In the genomic region with DNA sequence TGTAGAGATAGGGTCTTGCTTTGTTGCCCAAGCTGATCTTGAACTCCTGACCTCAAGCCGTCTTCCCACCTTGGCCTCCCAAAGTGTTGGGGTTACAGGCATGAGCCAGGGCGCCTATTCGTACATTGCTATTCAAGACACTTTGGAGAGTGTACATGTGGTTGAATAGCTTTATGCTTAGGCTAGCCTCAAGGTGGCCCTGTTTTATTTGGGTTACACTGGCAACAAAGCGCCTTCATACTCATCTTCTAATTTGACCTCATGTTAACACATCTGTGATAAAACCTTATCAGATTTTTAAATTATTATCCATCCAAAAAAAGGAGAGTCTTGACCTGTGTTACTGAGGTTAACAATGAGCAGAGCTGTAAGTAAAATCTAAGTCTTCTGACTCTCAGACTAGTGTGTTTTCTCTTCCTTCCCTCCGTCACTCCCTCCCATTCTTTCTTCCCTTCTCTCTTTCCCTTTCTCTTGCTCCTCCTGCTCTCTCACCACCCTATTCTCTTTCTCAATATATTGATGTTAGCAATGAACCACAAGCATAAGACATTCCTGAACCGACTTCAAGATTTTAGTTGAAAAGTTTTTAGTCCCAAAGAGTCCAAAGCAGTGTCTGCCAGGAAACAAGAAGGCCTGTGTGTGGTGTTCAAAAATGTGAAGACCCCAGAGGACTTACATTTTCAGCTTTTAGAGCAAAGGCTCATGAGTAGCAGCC, we compare ENCODE assay signal across 18 cellular contexts.
DNase-seq lines count a peak whose midpoint lies in the region; ATAC-seq and TF ChIP-seq lines count a peak whose summit lies in the region.
"Had no signal": no experiment of that assay in that cellular context is flagged by ENCODE, and none has a peak within 500 bp of the region (broad histone marks: within the 10 kb centered on the region; RNA-seq: fewer than 3 reads in every experiment).

No MANE protein-coding gene starts in this region.

- H3K9me3 Mint-ChIP-seq in MCF 10A (ENCODE audit: unreplicated experiment) (peaks cover 16% of the 10 kb centered on the region), neural progenitor cell (peaks cover 23% of the 10 kb centered on the region)
- H3K9me3 Mint-ChIP-seq in CD8-positive, alpha-beta memory T cell: peaks cover 12 to 26% (median 22%) of the 10 kb centered on the region in 5 donors

- TF ChIP-seq POLR2A in breast epithelium (IDR thresholded peaks at IDR 0.05): no peak

- no peaks in the 10 kb centered on the region for H3K36me3 Mint-ChIP-seq in MCF 10A (ENCODE audit: insufficient read depth, unreplicated experiment)
- peaks cover 2% of the 10 kb centered on the region for H3K36me3 Mint-ChIP-seq in neural progenitor cell
- peaks cover 0 to 14% (median 3%) of the 10 kb centered on the region in 3 donors for H3K36me3 Mint-ChIP-seq in CD8-positive, alpha-beta memory T cell

- DNase-seq in breast epithelium (ENCODE audit: low spot score in 2 of 2) (no peak), MCF 10A (ENCODE audit: unreplicated experiment) (no peak), fibroblast of mammary gland (ENCODE audit: low read depth) (peak; percentile 13), neural progenitor cell (ENCODE audit: low spot score) (no peak), aorta (no peak)
- no peak for DNase-seq in CD8-positive, alpha-beta memory T cell
- DNase-seq: activated naive CD4-positive, alpha-beta T cell; DMS153; mucosa of descending colon; NCI-H1105 treated with DMSO at 0.1 percent for 48 hours; stimulated activated CD4-positive, alpha-beta T cell treated with anti-CD3 and anti-CD28 coated beads, Interleukin-2, amount 100 ng/mL, for 24 hours had no signal

- no TSS peak for BruUV-seq in MCF 10A (replicated peaks; lab: Mats Ljungman, UMichigan)

- H3K4me2 ChIP-seq in neural progenitor cell: no peak overlapping the region
- H3K4me2 ChIP-seq: BLaER1, KMS-11 had no signal

- H3K4me1 Mint-ChIP-seq in MCF 10A (ENCODE audit: insufficient read depth, unreplicated experiment) (peaks cover 17% of the 10 kb centered on the region), neural progenitor cell (peaks cover 4% of the 10 kb centered on the region)
- H3K4me1 Mint-ChIP-seq in CD8-positive, alpha-beta memory T cell: no peaks in the 10 kb centered on the region

- TF ChIP-seq CTCF in breast epithelium (IDR thresholded peaks at IDR 0.05) (no peak), MCF 10A (IDR thresholded peaks at IDR 0.05; ENCODE audit: unreplicated experiment) (no peak), fibroblast of mammary gland (conservative IDR thresholded peaks at IDR 0.05; ENCODE audit: control insufficient read depth, insufficient read depth, low read depth, low read length) (no peak), neural progenitor cell (IDR thresholded peaks at IDR 0.05) (no peak)

- 75 to 81% methylated on average over 6 of the region's 6 CpGs for WGBS in aorta, 2 donors

- POLR2A ChIA-PET in MCF 10A (lab: Yijun Ruan, JAX): interaction anchor here (0.9 kb wide), 1 partner anchor 14 kb away, joined by 3 read pairs; no protein-coding TSS in a partner anchor
- POLR2A ChIA-PET in CD8-positive, alpha-beta memory T cell (lab: Charles Lee): no interaction called here

- H3K36me3 ChIP-seq in breast epithelium: no peaks in the 10 kb centered on the region
- H3K36me3 ChIP-seq in neural progenitor cell: no peaks in the 10 kb centered on the region
- H3K36me3 ChIP-seq in aorta (ENCODE audit: control insufficient read depth in 1 of 2, insufficient read depth in 2 of 2, low read length in 1 of 2): no peaks in the 10 kb centered on the region
- no peaks in the 10 kb centered on the region for H3K36me3 ChIP-seq in CD8-positive, alpha-beta memory T cell (ENCODE audit: insufficient read depth, low read length)
- H3K36me3 ChIP-seq: BLaER1, HAP-1, sigmoid colon had no signal

- no peaks in the 10 kb centered on the region for H3K27me3 Mint-ChIP-seq in MCF 10A (ENCODE audit: insufficient read depth, unreplicated experiment)
- H3K27me3 Mint-ChIP-seq in neural progenitor cell (ENCODE audit: insufficient read depth, low read depth): peaks cover 7% of the 10 kb centered on the region
- H3K27me3 Mint-ChIP-seq in CD8-positive, alpha-beta memory T cell: peaks cover 0 to 5% of the 10 kb centered on the region in 2 donors

- H3K27ac ChIP-seq in breast epithelium: peak overlapping the region; percentile 86 to 93
- no peak overlapping the region for H3K27ac ChIP-seq in neural progenitor cell
- H3K27ac ChIP-seq in aorta (ENCODE audit: low read depth in 1 of 2, low read length in 2 of 2): no peak overlapping the region
- H3K27ac ChIP-seq in CD8-positive, alpha-beta memory T cell (ENCODE audit: low read depth, low read length): no peak overlapping the region
- H3K27ac ChIP-seq: 22Rv1, BLaER1, KMS-11 had no signal

- H3F3A ChIP-seq in neural progenitor cell (ENCODE audit: low read depth): no peaks in the 10 kb centered on the region

- H3K79me2 ChIP-seq in neural progenitor cell (ENCODE audit: low read depth): no peaks in the 10 kb centered on the region

- no peaks in the 10 kb centered on the region for H3K27me3 ChIP-seq in breast epithelium
- no peaks in the 10 kb centered on the region for H3K27me3 ChIP-seq in neural progenitor cell
- H3K27me3 ChIP-seq in aorta (ENCODE audit: control insufficient read depth in 1 of 2, insufficient read depth in 2 of 2, low read length in 1 of 2): no peaks in the 10 kb centered on the region
- H3K27me3 ChIP-seq in CD8-positive, alpha-beta memory T cell (ENCODE audit: insufficient read depth, low read length, poor library complexity, severe bottlenecking): no peaks in the 10 kb centered on the region
- H3K27me3 ChIP-seq: BLaER1, sigmoid colon had no signal

- H3K4me3 Mint-ChIP-seq in MCF 10A (ENCODE audit: unreplicated experiment) (no peak overlapping the region), neural progenitor cell (no peak overlapping the region)
- no peak overlapping the region for H3K4me3 Mint-ChIP-seq in CD8-positive, alpha-beta memory T cell

- CTCF ChIA-PET in MCF 10A (lab: Yijun Ruan, JAX): interaction anchor here (0.6 to 1.4 kb wide), 4 partner anchors 42 to 157 kb away, joined by 3 to 4 read pairs (median 3); no protein-coding TSS in a partner anchor
- CTCF ChIA-PET in CD8-positive, alpha-beta memory T cell (lab: Charles Lee): no interaction called here

- H3K9ac ChIP-seq in neural progenitor cell: no peak overlapping the region
- H3K9ac ChIP-seq: BLaER1, KMS-11 had no signal

- H3K9me3 ChIP-seq in breast epithelium (peaks cover 0 to 4% of the 10 kb centered on the region in 2 donors), neural progenitor cell (ENCODE audit: low read depth) (no peaks in the 10 kb centered on the region), aorta (ENCODE audit: control insufficient read depth, low read length) (peaks cover 3% of the 10 kb centered on the region)
- no peaks in the 10 kb centered on the region for H3K9me3 ChIP-seq in CD8-positive, alpha-beta memory T cell (ENCODE audit: low read length)

- peaks cover 0 to 12% of the 10 kb centered on the region in 2 donors for H3K4me1 ChIP-seq in breast epithelium
- no peaks in the 10 kb centered on the region for H3K4me1 ChIP-seq in neural progenitor cell
- no peaks in the 10 kb centered on the region for H3K4me1 ChIP-seq in aorta (ENCODE audit: control insufficient read depth in 1 of 2, insufficient read depth in 2 of 2, low read length in 2 of 2)
- no peaks in the 10 kb centered on the region for H3K4me1 ChIP-seq in CD8-positive, alpha-beta memory T cell (ENCODE audit: insufficient read depth, low read length)
- H3K4me1 ChIP-seq: HAP-1, sigmoid colon had no signal

- peak overlapping the region; percentile 50 for H2AFZ ChIP-seq in neural progenitor cell (replicated peaks)

- intact Hi-C loops in breast epithelium (cut with DNase I; ENCODE audit: low total_unique reads) (no loop called here), MCF 10A (cut with micrococcal nuclease) (no loop called here), aorta (cut with DNase I) (no loop called here)

- H3K4me3 ChIP-seq in breast epithelium (peak overlapping the region in 2 of 3 donors; percentile 29 to 52), fibroblast of mammary gland (ENCODE audit: control insufficient read depth, low read depth, low read length) (no peak overlapping the region), neural progenitor cell (no peak overlapping the region), aorta (ENCODE audit: low read length in 2 of 2) (no peak overlapping the region)
- H3K4me3 ChIP-seq in CD8-positive, alpha-beta memory T cell (ENCODE audit: low read length): no peak overlapping the region
- H3K4me3 ChIP-seq: BLaER1, HAP-1, mucosa of descending colon, sigmoid colon had no signal

- peak; percentile 45 for ATAC-seq in aorta (ENCODE audit: low FRiP score)
- no peak for ATAC-seq in GM18909 (IDR thresholded peaks at IDR 0.05; ENCODE audit: poor library complexity, unreplicated experiment)
- ATAC-seq in HG02571 (IDR thresholded peaks at IDR 0.05; ENCODE audit: unreplicated experiment): no peak

- no peaks in the 10 kb centered on the region for H4K20me1 ChIP-seq in neural progenitor cell (ENCODE audit: low read depth)
- H4K20me1 ChIP-seq: BLaER1 had no signal

- H3K27ac Mint-ChIP-seq in MCF 10A (ENCODE audit: low read depth, unreplicated experiment): no peak overlapping the region
- H3K27ac Mint-ChIP-seq in neural progenitor cell: no peak overlapping the region
- H3K27ac Mint-ChIP-seq in CD8-positive, alpha-beta memory T cell: no peak overlapping the region

Comparison
In these comparisons a context has a peak if more than half of its experiments do, and no peak if none do; other contexts are left out.
1. H3K27ac ChIP-seq: peak in breast epithelium (2 of 2); none in neural progenitor cell (single experiment), aorta (0 of 2) and CD8-positive, alpha-beta memory T cell (single experiment).
2. H3K4me3 ChIP-seq: peak in breast epithelium (2 of 3); none in fibroblast of mammary gland (single experiment), neural progenitor cell (single experiment), aorta (0 of 2) and CD8-positive, alpha-beta memory T cell (single experiment).